In the genomic region with DNA sequence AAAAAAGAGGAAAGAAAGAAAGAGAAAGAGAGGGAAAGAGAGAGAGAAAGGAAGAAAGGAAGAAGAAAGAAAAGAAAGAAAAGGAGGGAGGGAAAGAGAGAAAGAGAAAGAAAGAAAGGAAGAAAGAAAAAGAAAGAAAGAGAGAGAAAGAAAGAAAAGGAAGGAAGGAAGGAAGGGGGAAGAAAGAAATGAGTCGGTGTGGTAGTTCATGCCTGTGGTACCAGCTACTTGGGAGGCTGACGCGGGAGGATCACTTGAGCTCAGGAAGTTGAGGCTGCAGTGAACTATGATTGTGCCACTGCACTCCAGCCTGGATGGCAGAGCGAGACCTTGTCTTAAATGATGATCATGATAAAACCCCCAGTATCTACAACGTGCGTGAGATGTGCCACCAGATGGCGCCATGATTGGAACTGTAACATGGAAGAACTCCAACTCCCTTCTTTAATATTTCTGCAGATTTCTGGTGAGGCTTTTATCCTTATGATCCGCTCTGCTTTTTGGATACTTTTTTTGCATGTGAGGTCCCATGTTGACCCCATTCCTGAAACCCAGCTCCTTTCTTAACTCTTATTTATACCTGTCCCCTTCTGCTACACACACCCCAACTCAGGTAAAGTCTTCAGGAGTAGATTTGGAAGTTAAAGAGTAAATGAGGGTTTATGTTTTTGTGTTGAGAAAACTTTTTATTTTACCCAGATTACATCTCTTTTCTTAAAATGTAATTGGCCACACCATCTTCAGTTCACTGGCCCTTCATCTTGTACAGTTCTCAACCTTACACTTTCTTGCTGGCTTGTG, we compare ENCODE assay signal across 8 cellular contexts. TPM values are rescaled to one million over a fixed set of nuclear protein-coding genes. Genes with fewer than 3 reads are reported as not detected.
DNase-seq lines count a peak whose midpoint lies in the region; ATAC-seq, FAIRE-seq and TF ChIP-seq lines count a peak whose summit lies in the region.

No MANE protein-coding gene starts in this region.

- H3K36me3 Mint-ChIP-seq in CD14-positive monocyte, result no peaks in the 10 kb centered on the region

- CTCF ChIA-PET in HepG2 (lab: Yijun Ruan, JAX; ENCODE audit: low intra/inter-chr PET ratio, low total read pairs), result interaction anchor here (2.5 to 3.4 kb wide), 2 partner anchors 75 to 78 kb away, joined by 21 to 26 read pairs; no protein-coding TSS in a partner anchor

- H3K27ac Mint-ChIP-seq in CD14-positive monocyte, result peak overlapping the region in 1 of 7 donors; percentile 69

- peak; percentile 69 for TF ChIP-seq CTCF in CD14-positive monocyte (IDR thresholded peaks at IDR 0.05)
- peak; percentile 83 for TF ChIP-seq CTCF in HepG2 (CRISPR knock-in tag; IDR thresholded peaks at IDR 0.05)

- no peaks in the 10 kb centered on the region for H3K9me3 ChIP-seq in HAP-1
- no peaks in the 10 kb centered on the region for H3K9me3 ChIP-seq in HepG2 (ENCODE audit: low read length)

- TF ChIP-seq RAD21 in HepG2 (CRISPR knock-in tag; IDR thresholded peaks at IDR 0.05), result peak; percentile 54; the same call in 1 of the 2 replicates

- H3K4me2 ChIP-seq in HepG2 (ENCODE audit: low read depth, low read length), result no peak overlapping the region

- H3K9ac ChIP-seq in HepG2 (ENCODE audit: insufficient read depth, low read depth, low read length), result no peak overlapping the region

- peak; percentile 63 for FAIRE-seq in HepG2 (lab: Jason Lieb, UNC)

- peaks cover 0 to 3% (median 0%) of the 10 kb centered on the region in 7 donors for H3K9me3 Mint-ChIP-seq in CD14-positive monocyte

- H3K36me3 ChIP-seq in HAP-1 (replicated peaks) (no peaks in the 10 kb centered on the region), HepG2 (replicated peaks in 1 of 2; ENCODE audit: control insufficient read depth in 1 of 2, insufficient read depth in 2 of 2, low read length in 2 of 2) (no peaks in the 10 kb centered on the region)

- no TSS peak for BruUV-seq in HepG2 (replicated peaks; lab: Mats Ljungman, UMichigan)

- in situ Hi-C loops in HAP-1 (cut with MboI; ENCODE audit: low sequenced_read_pairs) (loop anchor here (5.0 kb wide), 1 partner anchor 71 kb away; no protein-coding TSS in a partner anchor), HepG2 (cut with HindIII; ENCODE audit: extremely low pct_ligation_motif_present, low pct_unique_long_range_greater_than_20kb) (loop anchor here (5.0 kb wide), 1 partner anchor 76 kb away; no protein-coding TSS in a partner anchor)

- H3K27me3 ChIP-seq in HAP-1 (ENCODE audit: low read depth), result peaks cover 38% of the 10 kb centered on the region
- H3K27me3 ChIP-seq in HepG2 (ENCODE audit: control insufficient read depth in 1 of 2, insufficient read depth in 2 of 2, low read length in 2 of 2), result no peaks in the 10 kb centered on the region; a peak in 2 of 5 replicates

- H3K4me3 Mint-ChIP-seq in CD14-positive monocyte, result peak overlapping the region in 1 of 2 donors; percentile 67

- intact Hi-C loops in CD14-positive monocyte (cut with micrococcal nuclease), result no loop called here
- intact Hi-C loops in HepG2 (cut with micrococcal nuclease; ENCODE audit: unreplicated experiment), result loop anchor here (1.0 to 5.0 kb wide), 3 partner anchors 75 to 160 kb away; no protein-coding TSS in a partner anchor

- H3K79me2 ChIP-seq in HepG2 (ENCODE audit: insufficient read depth, low read length), result no peaks in the 10 kb centered on the region

- H3K27me3 Mint-ChIP-seq in CD14-positive monocyte (ENCODE audit: low read depth in 3 of 3), result peaks cover 2 to 6% (median 4%) of the 10 kb centered on the region in 3 donors

- H3K27ac ChIP-seq in HepG2 (ENCODE audit: extremely low read length, insufficient read depth, low read length), result no peak overlapping the region

- peaks cover 13% of the 10 kb centered on the region for H3K4me1 Mint-ChIP-seq in CD14-positive monocyte

- H2AFZ ChIP-seq in HepG2 (ENCODE audit: low read length), result no peak overlapping the region

- no peak for TF ChIP-seq POLR2A in HepG2 (IDR thresholded peaks at IDR 0.05; ENCODE audit: insufficient read depth in 1 of 2, low read depth in 2 of 2, low read length in 2 of 2)

- H3K4me3 ChIP-seq in HAP-1 (no peak overlapping the region), HepG2 (replicated peaks in 1 of 3; ENCODE audit: insufficient read depth in 1 of 3, low read depth in 2 of 3, low read length in 3 of 3) (no peak overlapping the region)

- DNase-seq in CD14-positive monocyte (ENCODE audit: low spot score) (no peak), HAP-1 (ENCODE audit: low spot score in 2 of 2) (peak; percentile 83 to 85), NCI-H345 (lab: John Stamatoyannopoulos, UW) (peak; percentile 46), cerebellar cortex (ENCODE audit: low spot score) (peak; percentile 69), HepG2 (ENCODE audit: low spot score) (peak; percentile 75), middle frontal gyrus (ENCODE audit: extremely low spot score, low spot score) (no peak)
- peak; percentile 47 to 71 (median 55) for DNase-seq in stimulated activated CD4-positive, alpha-beta T cell treated with anti-CD3 and anti-CD28 coated beads, TNF-alpha, amount 100 ng/mL, for 24 hours (ENCODE audit: low read depth in 3 of 3)

- TF ChIP-seq EP300 in HepG2 (IDR thresholded peaks at IDR 0.05; ENCODE audit: low read depth in 2 of 2, low read length in 2 of 2) (no peak), HepG2 (CRISPR knock-in tag; IDR thresholded peaks at IDR 0.05; ENCODE audit: borderline replicate concordance) (no peak)

- no peaks in the 10 kb centered on the region; the same call in 1 of the 2 replicates for H3K4me1 ChIP-seq in HAP-1
- peaks cover 9% of the 10 kb centered on the region; the same call in 1 of the 2 replicates for H3K4me1 ChIP-seq in HepG2 (ENCODE audit: insufficient read depth, low read length)

- WGBS in HepG2 (ENCODE audit: low lambda C conversion rate), result 1% methylated on average over 8 of the region's 8 CpGs

- peak; percentile 53 to 79 for ATAC-seq in activated CD4-positive, CD25-positive, alpha-beta regulatory T cell treated with anti-CD3 and anti-CD28 coated beads, Interleukin-2, amount 50 U/mL, for 24 hours
- ATAC-seq in HepG2, result peak; percentile 94

- POLR2A ChIA-PET in HepG2 (lab: Yijun Ruan, JAX), result no interaction called here

- no peaks in the 10 kb centered on the region for H4K20me1 ChIP-seq in HepG2 (ENCODE audit: insufficient read depth, low read length)

RNA-seq across cellular contexts. Expression of gene RNASE10, which starts 25.6 kb away (rescaled TPM):
- polyA plus RNA-seq in CD14-positive monocyte (not detected), HepG2 (2011; rRNA removed) (not detected in 2 replicates)
- total RNA-seq in HepG2 (2016; rRNA removed; fragmentation: Illumina TruSeq; extraction: Trizol), result not detected in 2 replicates
- not detected in 2 replicates for total RNA-seq in HepG2 (2016; cell fraction: cytosol; rRNA removed; fragmentation: Illumina TruSeq; extraction: Trizol; ENCODE audit: low read depth)
- not detected in 2 replicates for total RNA-seq in HepG2 (2016; cell fraction: insoluble cytoplasmic fraction; rRNA removed; fragmentation: Illumina TruSeq; extraction: Trizol)
- total RNA-seq in HepG2 (2016; cell fraction: membrane; rRNA removed; fragmentation: Illumina TruSeq; extraction: Trizol), result not detected in 2 replicates
- total RNA-seq in HepG2 (2016; cell fraction: nucleus; rRNA removed; fragmentation: Illumina TruSeq; extraction: Trizol), result not detected in 2 replicates
- polyA plus RNA-seq in HepG2 (2011; cell fraction: cytosol; rRNA removed), result not detected in 2 replicates
- polyA plus RNA-seq in HepG2 (2011; cell fraction: nucleus; rRNA removed), result not detected in 2 replicates
- not detected in 2 replicates for polyA plus RNA-seq in HepG2 (2012)
- polyA plus RNA-seq in HepG2 (2016; cell fraction: cytosol; fragmentation: Illumina TruSeq; extraction: Trizol; ENCODE audit: low read depth), result not detected in 2 replicates
- not detected in 2 replicates for polyA plus RNA-seq in HepG2 (2016; cell fraction: insoluble cytoplasmic fraction; fragmentation: Illumina TruSeq; extraction: Trizol; ENCODE audit: low read depth)
- not detected in 2 replicates for polyA plus RNA-seq in HepG2 (2016; cell fraction: membrane; fragmentation: Illumina TruSeq; extraction: Trizol; ENCODE audit: low read depth)
- not detected in 2 replicates for polyA plus RNA-seq in HepG2 (2016; cell fraction: nucleus; fragmentation: Illumina TruSeq; extraction: Trizol; ENCODE audit: insufficient read depth, low read depth)
- not detected in 2 replicates for polyA minus RNA-seq in HepG2 (2011; rRNA and poly(A)+ RNA removed; ENCODE audit: low replicate concordance)
- not detected in 2 replicates for polyA minus RNA-seq in HepG2 (2011; cell fraction: cytosol; rRNA and poly(A)+ RNA removed)
- polyA minus RNA-seq in HepG2 (2011; cell fraction: nucleus; rRNA and poly(A)+ RNA removed), result not detected in 2 replicates

RNA-seq across cellular contexts. Expression of gene RNASE9, which starts 29.9 kb away (rescaled TPM):
- not detected for polyA plus RNA-seq in CD14-positive monocyte
- total RNA-seq in HepG2 (2016; rRNA removed; fragmentation: Illumina TruSeq; extraction: Trizol), result not detected in 2 replicates
- total RNA-seq in HepG2 (2016; cell fraction: cytosol; rRNA removed; fragmentation: Illumina TruSeq; extraction: Trizol; ENCODE audit: low read depth), result not detected in 2 replicates
- total RNA-seq in HepG2 (2016; cell fraction: insoluble cytoplasmic fraction; rRNA removed; fragmentation: Illumina TruSeq; extraction: Trizol), result not detected in 2 replicates
- total RNA-seq in HepG2 (2016; cell fraction: membrane; rRNA removed; fragmentation: Illumina TruSeq; extraction: Trizol), result not detected in 2 replicates
- total RNA-seq in HepG2 (2016; cell fraction: nucleus; rRNA removed; fragmentation: Illumina TruSeq; extraction: Trizol), result not detected in 2 replicates
- not detected in 2 replicates for polyA plus RNA-seq in HepG2 (2011; rRNA removed)
- not detected in 2 replicates for polyA plus RNA-seq in HepG2 (2011; cell fraction: cytosol; rRNA removed)
- not detected in 2 replicates for polyA plus RNA-seq in HepG2 (2011; cell fraction: nucleus; rRNA removed)
- polyA plus RNA-seq in HepG2 (2012), result not detected in 2 replicates
- not detected in 2 replicates for polyA plus RNA-seq in HepG2 (2016; cell fraction: cytosol; fragmentation: Illumina TruSeq; extraction: Trizol; ENCODE audit: low read depth)
- polyA plus RNA-seq in HepG2 (2016; cell fraction: insoluble cytoplasmic fraction; fragmentation: Illumina TruSeq; extraction: Trizol; ENCODE audit: low read depth), result not detected in 2 replicates
- polyA plus RNA-seq in HepG2 (2016; cell fraction: membrane; fragmentation: Illumina TruSeq; extraction: Trizol; ENCODE audit: low read depth), result not detected in 2 replicates
- polyA plus RNA-seq in HepG2 (2016; cell fraction: nucleus; fragmentation: Illumina TruSeq; extraction: Trizol; ENCODE audit: insufficient read depth, low read depth), result not detected in 2 replicates
- not detected in 2 replicates for polyA minus RNA-seq in HepG2 (2011; rRNA and poly(A)+ RNA removed; ENCODE audit: low replicate concordance)
- not detected in 2 replicates for polyA minus RNA-seq in HepG2 (2011; cell fraction: cytosol; rRNA and poly(A)+ RNA removed)
- polyA minus RNA-seq in HepG2 (2011; cell fraction: nucleus; rRNA and poly(A)+ RNA removed), result not detected in 2 replicates

RNA-seq across cellular contexts. Expression of gene RNASE11, which starts 56.8 kb away (rescaled TPM):
- polyA plus RNA-seq in CD14-positive monocyte, result not detected
- total RNA-seq in HepG2 (2016; rRNA removed; fragmentation: Illumina TruSeq; extraction: Trizol), result not detected in 2 replicates
- total RNA-seq in HepG2 (2016; cell fraction: cytosol; rRNA removed; fragmentation: Illumina TruSeq; extraction: Trizol; ENCODE audit: low read depth), result not detected in 2 replicates
- total RNA-seq in HepG2 (2016; cell fraction: insoluble cytoplasmic fraction; rRNA removed; fragmentation: Illumina TruSeq; extraction: Trizol), result not detected in 2 replicates
- not detected in 2 replicates for total RNA-seq in HepG2 (2016; cell fraction: membrane; rRNA removed; fragmentation: Illumina TruSeq; extraction: Trizol)
- not detected in 2 replicates for total RNA-seq in HepG2 (2016; cell fraction: nucleus; rRNA removed; fragmentation: Illumina TruSeq; extraction: Trizol)
- not detected in 2 replicates for polyA plus RNA-seq in HepG2 (2011; rRNA removed)
- polyA plus RNA-seq in HepG2 (2011; cell fraction: cytosol; rRNA removed), result not detected in 2 replicates
- polyA plus RNA-seq in HepG2 (2011; cell fraction: nucleus; rRNA removed), result not detected in 2 replicates
- not detected in 2 replicates for polyA plus RNA-seq in HepG2 (2012)
- not detected in 2 replicates for polyA plus RNA-seq in HepG2 (2016; cell fraction: cytosol; fragmentation: Illumina TruSeq; extraction: Trizol; ENCODE audit: low read depth)
- polyA plus RNA-seq in HepG2 (2016; cell fraction: insoluble cytoplasmic fraction; fragmentation: Illumina TruSeq; extraction: Trizol; ENCODE audit: low read depth), result not detected in 2 replicates
- polyA plus RNA-seq in HepG2 (2016; cell fraction: membrane; fragmentation: Illumina TruSeq; extraction: Trizol; ENCODE audit: low read depth), result not detected in 2 replicates
- polyA plus RNA-seq in HepG2 (2016; cell fraction: nucleus; fragmentation: Illumina TruSeq; extraction: Trizol; ENCODE audit: insufficient read depth, low read depth), result not detected in 2 replicates
- not detected in 2 replicates for polyA minus RNA-seq in HepG2 (2011; rRNA and poly(A)+ RNA removed; ENCODE audit: low replicate concordance)
- not detected in 2 replicates for polyA minus RNA-seq in HepG2 (2011; cell fraction: cytosol; rRNA and poly(A)+ RNA removed)
- not detected in 2 replicates for polyA minus RNA-seq in HepG2 (2011; cell fraction: nucleus; rRNA and poly(A)+ RNA removed)

Comparison
In these comparisons a context has a peak if more than half of its experiments do, and no peak if none do; other contexts are left out.
1. DNase-seq: peak in HAP-1 (2 of 2), NCI-H345 (single experiment), cerebellar cortex (single experiment), HepG2 (single experiment) and stimulated activated CD4-positive, alpha-beta T cell treated with anti-CD3 and anti-CD28 coated beads, TNF-alpha, amount 100 ng/mL, for 24 hours (3 of 3); none in CD14-positive monocyte (single experiment) and middle frontal gyrus (single experiment).